ENCODE assay signal across 11 cellular contexts in genomic region chr7:128137096-128137655, GRCh38.
DNase-seq lines count a peak whose midpoint lies in the region; TF ChIP-seq lines count a peak whose summit lies in the region.
"Had no signal": no experiment of that assay in that cellular context is flagged by ENCODE, and none has a peak within 500 bp of the region (broad histone marks: within the 10 kb centered on the region; RNA-seq: fewer than 3 reads in every experiment).

No MANE protein-coding gene starts in this region.

- WGBS in GM23248 (ENCODE audit: low coverage in 1 of 2, low lambda C conversion rate in 2 of 2, missing lambda C conversion rate in 2 of 2), 2 experiments: 59 to 61% methylated on average over 14 of the region's 14 CpGs

- H2AFZ ChIP-seq in GM23248 (no peak overlapping the region), MM.1S (ENCODE audit: low read length) (no peak overlapping the region)

- H3F3A ChIP-seq in GM23248 (ENCODE audit: insufficient read depth): no peaks in the 10 kb centered on the region
- H3F3A ChIP-seq in MM.1S (ENCODE audit: insufficient read depth, low read length): no peaks in the 10 kb centered on the region

- H3K9me2 ChIP-seq in GM23248 (ENCODE audit: insufficient read depth) (no peaks in the 10 kb centered on the region), MM.1S (replicated peaks; ENCODE audit: insufficient read depth, low read length) (no peaks in the 10 kb centered on the region)

- H3K27ac ChIP-seq in GM23248 (no peak overlapping the region), MM.1S (ENCODE audit: low read length) (no peak overlapping the region)
- H3K27ac ChIP-seq: left ventricle myocardium inferior had no signal

- no peak for TF ChIP-seq CTCF in MM.1S (IDR thresholded peaks at IDR 0.05; ENCODE audit: low read length)

- 0 out of 2 replicates have a peak, but pooled peaks cover 3% of the 10 kb centered on the region for H3K4me1 ChIP-seq in GM23248 (ENCODE audit: insufficient read depth)
- 0 out of 2 replicates have a peak, but pooled peaks cover 8% of the 10 kb centered on the region for H3K4me1 ChIP-seq in MM.1S (ENCODE audit: low read length)

- H3K9ac ChIP-seq in GM23248 (no peak overlapping the region), MM.1S (ENCODE audit: low read length) (no peak overlapping the region)

- no peaks in the 10 kb centered on the region for H4K20me1 ChIP-seq in GM23248 (ENCODE audit: insufficient read depth)
- H4K20me1 ChIP-seq in MM.1S (ENCODE audit: insufficient read depth, low read length): no peaks in the 10 kb centered on the region

- H3K9me3 ChIP-seq in GM23248 (ENCODE audit: low read depth): no peaks in the 10 kb centered on the region
- H3K9me3 ChIP-seq in MM.1S (replicated peaks; ENCODE audit: insufficient read depth, low read length): no peaks in the 10 kb centered on the region

- H3K36me3 ChIP-seq in GM23248 (ENCODE audit: low read depth): no peaks in the 10 kb centered on the region
- no peaks in the 10 kb centered on the region for H3K36me3 ChIP-seq in MM.1S (replicated peaks; ENCODE audit: insufficient read depth, low read length)
- H3K36me3 ChIP-seq: left ventricle myocardium inferior had no signal

- no peak overlapping the region for H3K4me2 ChIP-seq in GM23248 (ENCODE audit: unreplicated experiment)
- H3K4me2 ChIP-seq in MM.1S (ENCODE audit: low read depth, low read length): no peak overlapping the region

- DNase-seq in AG20443 (ENCODE audit: low spot score): peak; percentile 78
- DNase-seq in GM23248: peak; percentile 78
- peak; percentile 7 to 20 for DNase-seq in SHP77 (lab: John Stamatoyannopoulos, UW)
- DNase-seq in glomerular visceral epithelial cell (ENCODE audit: extremely low spot score): peak; percentile 11
- no peak for DNase-seq in NCI-H2171 treated with DMSO at 0.1 percent for 48 hours (lab: John Stamatoyannopoulos, UW)
- no peak for DNase-seq in MM.1S
- DNase-seq in midbrain (lab: John Stamatoyannopoulos, UW): no peak
- DNase-seq in DMS114 treated with DMSO at 0.1 percent for 48 hours (lab: John Stamatoyannopoulos, UW; ENCODE audit: unreplicated experiment): no peak
- DNase-seq: activated naive CD4-positive, alpha-beta T cell; left ventricle myocardium inferior; right cardiac atrium had no signal

- H3K27me3 ChIP-seq in GM23248 (replicated peaks; ENCODE audit: insufficient read depth) (peaks cover 71% of the 10 kb centered on the region), MM.1S (replicated peaks; ENCODE audit: insufficient read depth, low read length) (no peaks in the 10 kb centered on the region)

- in situ Hi-C loops in GM23248 (cut with MboI): loop anchor here (10.0 kb wide), 1 partner anchor 68 kb away; no protein-coding TSS in a partner anchor

- H3K4me3 ChIP-seq in GM23248 (no peak overlapping the region), MM.1S (ENCODE audit: low read length) (no peak overlapping the region)

- H3K79me2 ChIP-seq in GM23248 (ENCODE audit: insufficient read depth) (no peaks in the 10 kb centered on the region), MM.1S (ENCODE audit: low read length) (no peaks in the 10 kb centered on the region)

Comparison
In these comparisons a context has a peak if more than half of its experiments do, and no peak if none do; other contexts are left out.
1. DNase-seq: peak in AG20443 (single experiment), GM23248 (single experiment), SHP77 (2 of 2) and glomerular visceral epithelial cell (single experiment); none in NCI-H2171 treated with DMSO at 0.1 percent for 48 hours (single experiment), MM.1S (single experiment), midbrain (single experiment) and DMS114 treated with DMSO at 0.1 percent for 48 hours (single experiment).